20 cellular contexts compared by ENCODE assay signal in the genomic region with DNA sequence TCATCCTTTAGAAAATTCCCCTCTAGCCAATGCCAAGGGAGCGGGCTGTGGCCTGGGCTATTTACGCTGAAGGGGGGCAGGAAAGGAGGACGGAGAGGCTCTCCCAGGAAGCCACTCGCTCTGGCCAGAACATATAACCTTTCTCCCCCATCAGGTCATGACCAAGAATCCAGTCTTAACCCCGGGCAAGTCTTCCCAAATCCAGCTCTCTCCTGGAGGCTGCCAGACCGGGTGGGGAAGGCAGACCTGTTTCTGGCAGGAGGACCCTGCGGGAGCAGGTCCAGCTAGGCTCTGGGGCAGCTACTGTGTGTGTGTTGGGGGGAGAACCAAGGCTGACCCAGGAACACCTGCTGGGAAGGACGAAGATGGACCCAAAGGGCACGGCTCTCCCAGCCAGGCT.
"Had no signal": no experiment of that assay in that cellular context is flagged by ENCODE, and none has a peak within 500 bp of the region (broad histone marks: within the 10 kb centered on the region; RNA-seq: fewer than 3 reads in every experiment).

No MANE protein-coding gene starts in this region.

- H3K27ac ChIP-seq: colonic mucosa, foreskin keratinocyte, left ventricle myocardium inferior, neutrophil, right atrium auricular region, tibial artery, upper lobe of right lung had no signal

- H3K4me3 ChIP-seq: colonic mucosa, left ventricle myocardium inferior, lung, right atrium auricular region, smooth muscle cell, tibial artery, upper lobe of right lung had no signal

- H3K9me3 ChIP-seq: colonic mucosa, left ventricle myocardium inferior, neutrophil, right atrium auricular region, tibial artery, upper lobe of right lung had no signal

- DNase-seq: caudate nucleus; colonic mucosa; dermis blood vessel endothelial cell; effector CD4-positive, alpha-beta T cell; foreskin keratinocyte; kidney; left cardiac atrium; left ventricle myocardium inferior; naive thymus-derived CD4-positive, alpha-beta T cell; nephron progenitor cell; posterior cingulate gyrus; stimulated activated CD4-positive, alpha-beta T cell treated with anti-CD3 and anti-CD28 coated beads, Interleukin-4, amount 100 ng/mL, for 1 hour; tibial artery; upper lobe of right lung had no signal

- H3K36me3 ChIP-seq: colonic mucosa, left ventricle myocardium inferior, neutrophil, right atrium auricular region, tibial artery, upper lobe of right lung had no signal

- H3K27me3 ChIP-seq: colonic mucosa, foreskin keratinocyte, right atrium auricular region, tibial artery, upper lobe of right lung had no signal

- ATAC-seq: foreskin keratinocyte; left cardiac atrium; naive thymus-derived CD4-positive, alpha-beta T cell; stimulated activated memory B cell treated with anti-CD40 and anti-IgM and Interleukin-4, amounts not matched to agents 10 μg/mL and 1 μg/mL and 100 μg/mL, for 72 hours; upper lobe of right lung had no signal

- FAIRE-seq: endometrium, kidney had no signal
